23 cellular contexts compared by ENCODE assay signal in the genomic region with DNA sequence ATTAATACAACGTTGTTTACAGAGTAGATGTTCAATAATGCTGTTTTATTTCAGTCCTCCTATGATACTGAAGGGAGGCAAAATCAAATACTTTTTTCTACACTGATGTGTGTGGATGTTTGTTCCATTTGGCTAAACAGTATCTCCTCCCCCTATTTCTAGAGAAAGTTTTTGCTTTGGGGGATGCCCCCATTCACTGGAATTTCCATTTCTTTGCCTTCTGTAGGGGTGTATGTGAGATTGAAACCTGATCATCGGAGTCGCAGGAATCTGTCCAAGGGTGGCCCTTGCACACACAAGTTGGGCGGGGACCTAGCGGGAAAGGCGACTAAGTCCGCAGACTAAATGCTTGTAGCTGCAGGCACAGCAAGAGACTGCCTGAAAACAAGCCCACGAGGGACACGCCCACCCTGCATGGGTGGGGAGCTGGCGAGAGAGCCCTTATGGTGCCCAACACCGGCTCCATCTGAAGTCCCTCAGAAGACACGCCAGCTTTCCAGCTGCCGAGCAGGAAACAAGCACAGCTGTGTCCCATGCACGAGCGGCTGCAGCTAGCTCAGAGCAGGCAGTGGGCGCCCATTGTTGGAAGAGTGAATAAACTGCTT. TPM values are rescaled to one million over a fixed set of nuclear protein-coding genes. Genes with fewer than 3 reads are reported as not detected.
DNase-seq lines count a peak whose midpoint lies in the region; ATAC-seq and TF ChIP-seq lines count a peak whose summit lies in the region.
"Had no signal": no experiment of that assay in that cellular context is flagged by ENCODE, and none has a peak within 500 bp of the region (broad histone marks: within the 10 kb centered on the region; RNA-seq: fewer than 3 reads in every experiment).

No MANE protein-coding gene starts in this region.

- 98% methylated on average over 16 of the region's 16 CpGs for WGBS in hepatocyte (ENCODE audit: low lambda C conversion rate, missing lambda C conversion rate)

- H3K4me2 ChIP-seq in GM23338 (no peak overlapping the region), hepatocyte (no peak overlapping the region)

- H3K27ac Mint-ChIP-seq in GM23338, result peak overlapping the region; percentile 74
- H3K27ac Mint-ChIP-seq in activated naive CD8-positive, alpha-beta T cell treated with anti-CD3 and anti-CD28 coated beads, Interleukin-2, amount 50 U/mL, for 24 hours, result peak overlapping the region; percentile 25

- no peaks in the 10 kb centered on the region for H3K4me1 ChIP-seq in GM23338 (ENCODE audit: insufficient read depth)
- no peaks in the 10 kb centered on the region for H3K4me1 ChIP-seq in hepatocyte (ENCODE audit: insufficient read depth)
- H3K4me1 ChIP-seq: BE2C had no signal

- no peak overlapping the region for H3K4me3 Mint-ChIP-seq in GM23338
- H3K4me3 Mint-ChIP-seq in activated naive CD8-positive, alpha-beta T cell treated with anti-CD3 and anti-CD28 coated beads, Interleukin-2, amount 50 U/mL, for 24 hours, result no peak overlapping the region
- H3K4me3 Mint-ChIP-seq: CD4-positive, alpha-beta memory T cell had no signal

- peaks cover under 1% of the 10 kb centered on the region for H3K27me3 Mint-ChIP-seq in GM23338 (ENCODE audit: insufficient read depth, low read depth, poor library complexity)
- H3K27me3 Mint-ChIP-seq in activated naive CD8-positive, alpha-beta T cell treated with anti-CD3 and anti-CD28 coated beads, Interleukin-2, amount 50 U/mL, for 24 hours, result no peaks in the 10 kb centered on the region
- H3K27me3 Mint-ChIP-seq: CD4-positive, alpha-beta memory T cell had no signal

- DNase-seq in NCI-H748 (lab: John Stamatoyannopoulos, UW; ENCODE audit: unreplicated experiment), result peak; percentile 60
- DNase-seq in NCI-H748 treated with DMSO at 0.1 percent for 48 hours (lab: John Stamatoyannopoulos, UW), result no peak
- no peak for DNase-seq in GM23338 (ENCODE audit: low spot score)
- no peak for DNase-seq in activated naive CD8-positive, alpha-beta T cell treated with anti-CD3 and anti-CD28 coated beads, Interleukin-2, amount 50 U/mL, for 24 hours
- no peak for DNase-seq in stimulated activated naive CD8-positive, alpha-beta T cell treated with anti-CD3 and anti-CD28 coated beads, Interleukin-15, Interleukin-2, amounts not matched to agents 100 U/mL and 50 U/mL, for 24 hours
- no peak for DNase-seq in hepatocyte (ENCODE audit: low spot score)
- DNase-seq in epidermal melanocyte (ENCODE audit: insufficient read length, low spot score), result no peak
- DNase-seq: BE2C; CD4-positive, alpha-beta memory T cell; DMS153; GDM1; H7; KBM-7; NCI-H1105; NCI-H1694; NCI-H2081 treated with DMSO at 0.1 percent for 48 hours; NCI-H446 treated with DMSO at 0.1 percent for 48 hours; NCI-H774; OCI-M1; Right ventricle myocardium superior had no signal

- no peaks in the 10 kb centered on the region for H3K36me3 ChIP-seq in GM23338 (ENCODE audit: insufficient read depth)
- no peaks in the 10 kb centered on the region for H3K36me3 ChIP-seq in hepatocyte (replicated peaks; ENCODE audit: insufficient read depth, low read depth)
- H3K36me3 ChIP-seq: BE2C had no signal

- H3K27me3 ChIP-seq in GM23338 (ENCODE audit: insufficient read depth) (no peaks in the 10 kb centered on the region), hepatocyte (no peaks in the 10 kb centered on the region)
- H3K27me3 ChIP-seq: BE2C had no signal

- ATAC-seq in GM23338 (no peak), GM19035 (IDR thresholded peaks at IDR 0.05; ENCODE audit: unreplicated experiment) (no peak)
- ATAC-seq in activated naive CD8-positive, alpha-beta T cell treated with anti-CD3 and anti-CD28 coated beads, Interleukin-2, amount 50 U/mL, for 24 hours, result peak; percentile 72
- peak; percentile 56 for ATAC-seq in stimulated activated naive CD8-positive, alpha-beta T cell treated with anti-CD3 and anti-CD28 coated beads, Interleukin-15, Interleukin-2, amounts not matched to agents 100 U/mL and 50 U/mL, for 24 hours
- ATAC-seq: HepG2 had no signal

- H3K9me3 ChIP-seq in hepatocyte (ENCODE audit: low read depth), result no peaks in the 10 kb centered on the region
- H3K9me3 ChIP-seq: BE2C had no signal

- H3K79me2 ChIP-seq in GM23338 (replicated peaks; ENCODE audit: insufficient read depth), result no peaks in the 10 kb centered on the region
- H3K79me2 ChIP-seq in hepatocyte, result no peaks in the 10 kb centered on the region

- peaks cover 10% of the 10 kb centered on the region; the same call in 2 of the 3 replicates for H3K36me3 Mint-ChIP-seq in GM23338 (ENCODE audit: low read depth)
- peaks cover 43% of the 10 kb centered on the region for H3K36me3 Mint-ChIP-seq in activated naive CD8-positive, alpha-beta T cell treated with anti-CD3 and anti-CD28 coated beads, Interleukin-2, amount 50 U/mL, for 24 hours (ENCODE audit: low read depth)

- TF ChIP-seq CTCF in GM23338 (conservative IDR thresholded peaks at IDR 0.05; ENCODE audit: low read depth in 2 of 2) (no peak), hepatocyte (IDR thresholded peaks at IDR 0.05; ENCODE audit: poor library complexity) (no peak)

- H3K4me3 ChIP-seq in GM23338 (no peak overlapping the region), hepatocyte (no peak overlapping the region)

- 0 out of 2 replicates have a peak, but pooled peaks cover 6% of the 10 kb centered on the region for H4K20me1 ChIP-seq in GM23338 (replicated peaks; ENCODE audit: insufficient read depth)
- H4K20me1 ChIP-seq in hepatocyte (ENCODE audit: insufficient read depth, poor library complexity, severe bottlenecking), result no peaks in the 10 kb centered on the region

- H3K9me3 Mint-ChIP-seq in GM23338, result no peaks in the 10 kb centered on the region
- H3K9me3 Mint-ChIP-seq in activated naive CD8-positive, alpha-beta T cell treated with anti-CD3 and anti-CD28 coated beads, Interleukin-2, amount 50 U/mL, for 24 hours, result no peaks in the 10 kb centered on the region
- H3K9me3 Mint-ChIP-seq: CD4-positive, alpha-beta memory T cell had no signal

- H2AFZ ChIP-seq in GM23338, result no peak overlapping the region
- H2AFZ ChIP-seq in hepatocyte, result no peak overlapping the region

- H3K4me1 Mint-ChIP-seq in GM23338, result peaks cover 10% of the 10 kb centered on the region; the same call in 2 of the 3 replicates
- peaks cover 38% of the 10 kb centered on the region for H3K4me1 Mint-ChIP-seq in activated naive CD8-positive, alpha-beta T cell treated with anti-CD3 and anti-CD28 coated beads, Interleukin-2, amount 50 U/mL, for 24 hours

- no peaks in the 10 kb centered on the region for H3F3A ChIP-seq in GM23338 (replicated peaks; ENCODE audit: low read depth)

- no peak overlapping the region for H3K27ac ChIP-seq in GM23338 (ENCODE audit: low read depth)
- no peak overlapping the region for H3K27ac ChIP-seq in hepatocyte
- H3K27ac ChIP-seq: 22Rv1 had no signal

- H3K9me2 ChIP-seq in GM23338 (ENCODE audit: insufficient read depth) (no peaks in the 10 kb centered on the region), hepatocyte (replicated peaks; ENCODE audit: insufficient read depth) (no peaks in the 10 kb centered on the region)

TF ChIP-seq in GM23338, 12 proteins besides CTCF, POLR2A, EP300 and RAD21 (continues in another document):
- TF ChIP-seq NANOG (IDR thresholded peaks at IDR 0.05; ENCODE audit: borderline replicate concordance), result no peak
- no peak for TF ChIP-seq POLR2AphosphoS5 (IDR thresholded peaks at IDR 0.05; ENCODE audit: low read depth)

RNA-seq across cellular contexts. Expression of a gene that starts 58.0 kb away (rescaled TPM):
- 50.3 and 52.7 TPM in 2 replicates for total RNA-seq in GM23338 (2014; rRNA removed; shearing (Covaris generic))
- polyA plus RNA-seq in GM23338 (2016; fragmentation: Nextera tagmentation; extraction: Ambion mirVana), result 9.6 TPM in 2 replicates
- total RNA-seq in hepatocyte, result 59.6 and 61.2 TPM in 2 replicates
- polyA plus RNA-seq in hepatocyte, result 29.4 and 33.4 TPM in 2 replicates

Comparison
In these comparisons a context has a peak if more than half of its experiments do, and no peak if none do; other contexts are left out.
1. ATAC-seq: peak in activated naive CD8-positive, alpha-beta T cell treated with anti-CD3 and anti-CD28 coated beads, Interleukin-2, amount 50 U/mL, for 24 hours (single experiment) and stimulated activated naive CD8-positive, alpha-beta T cell treated with anti-CD3 and anti-CD28 coated beads, Interleukin-15, Interleukin-2, amounts not matched to agents 100 U/mL and 50 U/mL, for 24 hours (single experiment); none in GM23338 (single experiment) and GM19035 (single experiment).